In the genomic region with DNA sequence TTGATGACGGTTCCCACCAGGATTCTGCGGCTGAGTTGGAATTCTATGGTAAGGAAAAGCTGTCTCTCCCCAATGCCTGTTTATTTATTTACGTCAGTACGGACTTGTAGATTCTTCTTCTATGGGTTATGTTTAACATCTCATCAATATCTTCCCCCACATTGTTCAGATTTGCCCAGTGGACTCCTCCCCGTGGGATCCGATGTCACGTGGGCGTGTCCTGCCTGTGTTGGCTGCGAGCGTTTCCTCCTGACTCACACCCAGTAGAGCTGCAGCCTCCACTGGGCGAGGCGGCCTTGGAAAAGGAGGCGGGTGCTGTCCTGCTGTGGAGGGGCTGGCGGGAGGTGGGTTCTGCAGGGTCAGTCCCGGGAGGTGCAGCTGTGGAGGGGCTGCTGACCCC, we compare ENCODE assay signal across 8 cellular contexts. TPM values are rescaled to one million over a fixed set of nuclear protein-coding genes. Genes with fewer than 3 reads are reported as not detected.
A peak's percentile ranks its signal among the peaks of the same experiment; 100 is the strongest.
DNase-seq lines count a peak whose midpoint lies in the region; FAIRE-seq and TF ChIP-seq lines count a peak whose summit lies in the region.

No MANE protein-coding gene starts in this region.

- H3K27me3 Mint-ChIP-seq in HFFc6 (ENCODE audit: insufficient read depth), result peaks cover 10% of the 10 kb centered on the region

- no peak overlapping the region for H3K4me3 Mint-ChIP-seq in HFFc6

- no peak overlapping the region for H3K27ac ChIP-seq in adrenal gland
- H3K27ac ChIP-seq in kidney (ENCODE audit: low read depth in 2 of 2, low read length in 2 of 2), result no peak overlapping the region

- H3K4me3 ChIP-seq in adrenal gland (no peak overlapping the region), kidney (ENCODE audit: low read length in 2 of 2) (no peak overlapping the region)

- no peaks in the 10 kb centered on the region; the same call in 1 of the 2 replicates for H3K36me3 Mint-ChIP-seq in HFFc6 (ENCODE audit: low read depth)

- WGBS in adrenal gland, 4 donors, result 15 to 36% (median 24%) methylated on average over 5 to 15 of the region's 15 CpGs

- no peak overlapping the region for H3K27ac Mint-ChIP-seq in HFFc6

- H3K9me3 ChIP-seq in adrenal gland (replicated peaks in 1 of 3), result no peaks in the 10 kb centered on the region
- no peaks in the 10 kb centered on the region for H3K9me3 ChIP-seq in kidney (ENCODE audit: control insufficient read depth in 1 of 2, low read length in 2 of 2)

- H3K4me1 Mint-ChIP-seq in HFFc6 (ENCODE audit: low read depth), result peaks cover 16% of the 10 kb centered on the region

- H3K4me1 ChIP-seq in adrenal gland (replicated peaks in 1 of 2), result peaks cover 4 to 6% of the 10 kb centered on the region in 2 donors
- peaks cover 0 to 4% of the 10 kb centered on the region in 2 donors for H3K4me1 ChIP-seq in kidney (ENCODE audit: control insufficient read depth in 1 of 2, insufficient read depth in 1 of 2, low read depth in 1 of 2, low read length in 2 of 2)

- peak; percentile 83 for DNase-seq in AG08395 (ENCODE audit: low spot score)
- peak; percentile 53 for DNase-seq in HFFc6
- DNase-seq in adrenal gland, result peak; percentile 59 to 90 (median 84)
- DNase-seq in kidney, result peak; percentile 90
- DNase-seq in RPMI8226, result no peak
- DNase-seq in NCI-H2081 treated with DMSO at 0.1 percent for 48 hours (lab: John Stamatoyannopoulos, UW), result no peak
- no peak for DNase-seq in activated gamma-delta T cell treated with Interleukin-2 at 50 U/mL for 16 hours
- DNase-seq in erythroblast (lab: John Stamatoyannopoulos, UW), result no peak

- intact Hi-C loops in adrenal gland (cut with DNase I), result no loop called here
- intact Hi-C loops in kidney (cut with DNase I), result no loop called here

- H3K27me3 ChIP-seq in adrenal gland, result peaks cover 24% of the 10 kb centered on the region

- FAIRE-seq in kidney (lab: Jason Lieb, UNC), result no peak

- TF ChIP-seq CTCF in HFFc6 (IDR thresholded peaks at IDR 0.05) (no peak), adrenal gland (IDR thresholded peaks at IDR 0.05) (no peak), kidney (IDR thresholded peaks at IDR 0.05; ENCODE audit: borderline replicate concordance, extremely low read depth, insufficient read depth) (no peak)

- H3K9ac ChIP-seq in kidney (ENCODE audit: low read length in 2 of 2), result no peak overlapping the region

- H3K36me3 ChIP-seq in adrenal gland (replicated peaks in 1 of 2) (no peaks in the 10 kb centered on the region), kidney (ENCODE audit: control insufficient read depth in 1 of 2, insufficient read depth in 2 of 2, low read length in 2 of 2) (no peaks in the 10 kb centered on the region)

- H3K9me3 Mint-ChIP-seq in HFFc6, result 0 out of 2 replicates have a peak, but pooled peaks cover 3% of the 10 kb centered on the region

- TF ChIP-seq POLR2A in adrenal gland (IDR thresholded peaks at IDR 0.05) (no peak), erythroblast (IDR thresholded peaks at IDR 0.05; ENCODE audit: low read length) (no peak)

RNA-seq across cellular contexts. Expression of a gene that starts 46.8 kb away (rescaled TPM):
- 1 to 10 TPM; 2.7 to 6.5 (median 3.4) TPM for total RNA-seq in HFFc6 (2021; fragmentation: NEBNext Ultra II Directional; extraction: Animal tissue kit (Norgen Biotek cat#: 25700))
- 1 to 10 TPM; 2.4 to 8.6 (median 4.9) TPM for total RNA-seq in adrenal gland
- 10 to 100 TPM in 2 of 3 donors, 1 to 10 TPM in 1; 2.9 to 27.0 (median 20.7) TPM for polyA plus RNA-seq in adrenal gland
- 80.3 TPM for total RNA-seq in kidney
- polyA plus RNA-seq in kidney (ENCODE audit: insufficient read depth, low read depth, low replicate concordance), result 12.4 TPM

Comparison
In these comparisons a context has a peak if more than half of its experiments do, and no peak if none do; other contexts are left out.
1. DNase-seq: peak in AG08395 (single experiment), HFFc6 (single experiment), adrenal gland (7 of 7) and kidney (single experiment); none in RPMI8226 (single experiment), NCI-H2081 treated with DMSO at 0.1 percent for 48 hours (single experiment), activated gamma-delta T cell treated with Interleukin-2 at 50 U/mL for 16 hours (single experiment) and erythroblast (0 of 2).